24 cellular contexts compared by ENCODE assay signal in the genomic region with DNA sequence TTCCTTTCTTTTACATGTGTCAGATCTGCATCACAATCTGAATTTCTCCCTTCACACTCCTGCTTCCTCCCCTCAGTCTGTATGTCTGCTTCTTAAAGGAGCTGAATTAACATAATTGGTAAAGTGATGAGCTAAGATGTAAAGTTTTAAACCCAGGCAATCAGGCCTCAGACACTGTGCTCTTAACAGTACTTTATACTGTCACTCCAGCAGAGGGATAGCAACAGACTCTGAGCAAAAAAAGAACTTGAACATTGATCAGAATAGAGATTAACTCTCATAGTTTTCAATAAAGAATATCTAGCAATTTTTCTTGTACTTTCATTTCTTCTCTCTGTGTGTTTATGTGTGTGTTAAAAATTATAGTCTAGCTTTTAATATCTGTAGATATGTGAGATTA.
"Had no signal": no experiment of that assay in that cellular context is flagged by ENCODE, and none has a peak within 500 bp of the region (broad histone marks: within the 10 kb centered on the region; RNA-seq: fewer than 3 reads in every experiment).

No MANE protein-coding gene starts in this region.

- H3K27ac ChIP-seq: dorsolateral prefrontal cortex, heart left ventricle, psoas muscle, spleen, tibial artery, upper lobe of left lung, uterus had no signal

- FAIRE-seq: endometrium, frontal cortex, keratinocyte had no signal

- ATAC-seq: esophagus mucosa; heart left ventricle; left cardiac atrium; left ventricle myocardium superior; naive thymus-derived CD4-positive, alpha-beta T cell; psoas muscle; sciatic nerve; stimulated activated memory B cell treated with anti-CD40 and anti-IgM and Interleukin-4, amounts not matched to agents 10 μg/mL and 1 μg/mL and 100 μg/mL, for 72 hours had no signal

- H3K36me3 ChIP-seq: heart left ventricle, spleen, tibial artery, upper lobe of left lung, uterus had no signal

- H3K4me1 ChIP-seq: heart left ventricle, psoas muscle, spleen, tibial artery, upper lobe of left lung, uterus had no signal

- H3K9me3 ChIP-seq: heart left ventricle, psoas muscle, spleen, tibial artery, upper lobe of left lung, uterus had no signal

- H3K27me3 ChIP-seq: dorsolateral prefrontal cortex, heart left ventricle, spleen, tibial artery, upper lobe of left lung, uterus had no signal

- H3K4me3 ChIP-seq: dorsolateral prefrontal cortex, heart left ventricle, lung, psoas muscle, spleen, tibial artery, upper lobe of left lung, uterus had no signal

- DNase-seq: cortex of kidney; dorsolateral prefrontal cortex; effector CD8-positive, alpha-beta T cell; heart left ventricle; left cardiac atrium; left ventricle myocardium superior; nephron progenitor cell; psoas muscle; retina; spleen; stimulated activated CD4-positive, alpha-beta T cell treated with anti-CD3 and anti-CD28 coated beads, Interleukin-15, amount 100 ng/mL, for 24 hours; stimulated activated CD4-positive, alpha-beta T cell treated with anti-CD3 and anti-CD28 coated beads, Interleukin-1b, Interleukin-23, amount 100 ng/mL, for 48 hours; stimulated activated CD4-positive, alpha-beta T cell treated with anti-CD3 and anti-CD28 coated beads, Interleukin-4, amount 100 ng/mL, for 24 hours; tibial artery; upper lobe of left lung; uterus had no signal
